ENCODE assay signal across 15 cellular contexts in the genomic region with DNA sequence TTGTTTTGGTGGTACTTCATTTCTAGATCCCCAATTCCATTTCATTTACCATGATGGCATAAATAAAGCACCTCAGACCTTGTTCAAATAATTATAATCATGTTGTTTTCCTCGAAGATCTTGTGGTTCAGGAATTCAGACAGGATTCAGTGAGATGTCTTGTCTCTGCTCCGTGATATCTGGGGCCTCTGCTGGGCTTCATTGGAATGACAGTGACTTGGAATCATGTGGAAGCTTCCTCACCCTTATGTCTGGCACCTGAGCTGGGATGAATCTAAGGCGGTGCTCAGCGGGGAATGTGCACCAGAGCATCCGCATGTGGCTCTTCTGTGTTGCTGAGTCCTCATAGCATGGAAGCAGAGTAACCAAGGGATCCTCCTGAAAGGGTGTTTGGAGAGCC.
DNase-seq lines count a peak whose midpoint lies in the region; ATAC-seq, FAIRE-seq and TF ChIP-seq lines count a peak whose summit lies in the region.
"Had no signal": no experiment of that assay in that cellular context is flagged by ENCODE, and none has a peak within 500 bp of the region (broad histone marks: within the 10 kb centered on the region; RNA-seq: fewer than 3 reads in every experiment).

No MANE protein-coding gene starts in this region.

- H3K9me3 ChIP-seq in HepG2 (ENCODE audit: low read length) (no peaks in the 10 kb centered on the region), right lobe of liver (no peaks in the 10 kb centered on the region), SK-N-SH (no peaks in the 10 kb centered on the region)
- H3K9me3 ChIP-seq: right atrium auricular region had no signal

- no peak for DNase-seq in HepG2 (ENCODE audit: low spot score)
- no peak for DNase-seq in right lobe of liver
- no peak for DNase-seq in SK-N-SH
- no peak for DNase-seq in fibroblast of pulmonary artery (ENCODE audit: low read depth)
- no peak for DNase-seq in SKM-1 (lab: John Stamatoyannopoulos, UW; ENCODE audit: unreplicated experiment)
- no peak for DNase-seq in DMS 273 (lab: John Stamatoyannopoulos, UW; ENCODE audit: unreplicated experiment)
- DNase-seq in lower leg skin (ENCODE audit: low spot score in 2 of 2) = no peak
- DNase-seq: ACHN; activated CD4-positive, CD25-positive, alpha-beta regulatory T cell; activated naive CD4-positive, alpha-beta T cell treated with anti-CD3 and anti-CD28 coated beads, Interleukin-2, amount 50 U/mL, for 16 hours; Calu3; NCI-H1105 had no signal

- 0% methylated on average over 5 of the region's 5 CpGs for WGBS in HepG2 (ENCODE audit: low lambda C conversion rate)
- whole genome bisulfite sequencing in right lobe of liver (ENCODE audit: insufficient coverage, low coverage, low lambda C conversion rate, missing lambda C conversion rate) = 24% methylated on average over 5 of the region's 5 CpGs
- 14% methylated on average over 2 of the region's 5 CpGs for WGBS in SK-N-SH (ENCODE audit: low lambda C conversion rate)
- WGBS in lower leg skin, 2 donors = 77 to 80% methylated on average over 5 of the region's 5 CpGs

- H3K36me3 ChIP-seq in HepG2 (replicated peaks in 1 of 2; ENCODE audit: control insufficient read depth in 1 of 2, insufficient read depth in 2 of 2, low read length in 2 of 2) = no peaks in the 10 kb centered on the region
- H3K36me3 ChIP-seq in right lobe of liver = no peaks in the 10 kb centered on the region
- H3K36me3 ChIP-seq in SK-N-SH (replicated peaks in 1 of 2; ENCODE audit: control insufficient read depth in 1 of 2, insufficient read depth in 2 of 2, low read length in 1 of 2) = peaks cover 0 to 9% of the 10 kb centered on the region in 2 experiments
- H3K36me3 ChIP-seq: right atrium auricular region had no signal

- H3F3A ChIP-seq in SK-N-SH (replicated peaks; ENCODE audit: insufficient read depth) = peaks cover 35% of the 10 kb centered on the region

- H2AFZ ChIP-seq in HepG2 (ENCODE audit: low read length) (no peak overlapping the region), SK-N-SH (ENCODE audit: low read depth) (no peak overlapping the region)

- H3K9ac ChIP-seq in HepG2 (ENCODE audit: insufficient read depth, low read depth, low read length) (no peak overlapping the region), SK-N-SH (no peak overlapping the region)

- H4K20me1 ChIP-seq in HepG2 (ENCODE audit: insufficient read depth, low read length) (no peaks in the 10 kb centered on the region), SK-N-SH (ENCODE audit: insufficient read depth) (no peaks in the 10 kb centered on the region)

- no peak for TF ChIP-seq CTCF in HepG2 (CRISPR knock-in tag; IDR thresholded peaks at IDR 0.05)
- no peak for TF ChIP-seq CTCF in right lobe of liver (IDR thresholded peaks at IDR 0.05)
- TF ChIP-seq CTCF in SK-N-SH (IDR thresholded peaks at IDR 0.05) = peak; percentile 41; the same call in 1 of the 2 replicates
- TF ChIP-seq CTCF in fibroblast of pulmonary artery (IDR thresholded peaks at IDR 0.05; ENCODE audit: low read length, missing control alignments) = peak; percentile 9
- TF ChIP-seq CTCF in lower leg skin (IDR thresholded peaks at IDR 0.05) = no peak

- TF ChIP-seq EP300 in HepG2 (IDR thresholded peaks at IDR 0.05; ENCODE audit: low read depth in 2 of 2, low read length in 2 of 2) (no peak), HepG2 (CRISPR knock-in tag; IDR thresholded peaks at IDR 0.05; ENCODE audit: borderline replicate concordance) (no peak), SK-N-SH (IDR thresholded peaks at IDR 0.05; ENCODE audit: borderline replicate concordance in 1 of 2, low read depth in 1 of 2, low read length in 1 of 2) (no peak)

- no peak for TF ChIP-seq RAD21 in HepG2 (CRISPR knock-in tag; IDR thresholded peaks at IDR 0.05)
- TF ChIP-seq RAD21 in SK-N-SH (IDR thresholded peaks at IDR 0.05; ENCODE audit: low read length) = no peak

- in situ Hi-C loops in HepG2 (cut with HindIII; ENCODE audit: extremely low pct_ligation_motif_present, low pct_unique_long_range_greater_than_20kb) = no loop called here

- no TSS peak for BruUV-seq in HepG2 (replicated peaks; lab: Mats Ljungman, UMichigan)

- H3K27me3 ChIP-seq in HepG2 (ENCODE audit: control insufficient read depth in 1 of 2, insufficient read depth in 2 of 2, low read length in 2 of 2) (no peaks in the 10 kb centered on the region), right lobe of liver (no peaks in the 10 kb centered on the region), SK-N-SH (ENCODE audit: insufficient read depth) (no peaks in the 10 kb centered on the region)
- H3K27me3 ChIP-seq: right atrium auricular region had no signal

- H3K4me2 ChIP-seq in HepG2 (ENCODE audit: low read depth, low read length) (no peak overlapping the region), SK-N-SH (no peak overlapping the region)

- no peaks in the 10 kb centered on the region for H3K9me2 ChIP-seq in SK-N-SH

- intact Hi-C loops in HepG2 (cut with micrococcal nuclease; ENCODE audit: unreplicated experiment) = no loop called here
- intact Hi-C loops in right lobe of liver (cut with DNase I) = no loop called here
- intact Hi-C loops in lower leg skin (cut with DNase I; ENCODE audit: low total_unique reads) = no loop called here

- H3K4me3 ChIP-seq in HepG2 (replicated peaks in 1 of 3; ENCODE audit: insufficient read depth in 1 of 3, low read depth in 2 of 3, low read length in 3 of 3) = no peak overlapping the region
- no peak overlapping the region for H3K4me3 ChIP-seq in right lobe of liver
- H3K4me3 ChIP-seq in SK-N-SH (ENCODE audit: low read depth in 2 of 2, low read length in 1 of 2) = no peak overlapping the region
- H3K4me3 ChIP-seq in fibroblast of pulmonary artery (replicated peaks; ENCODE audit: low read depth, low read length) = no peak overlapping the region
- H3K4me3 ChIP-seq in lower leg skin (ENCODE audit: low read depth, poor library complexity, severe bottlenecking) = no peak overlapping the region
- H3K4me3 ChIP-seq: lung, right atrium auricular region had no signal

- no peak for TF ChIP-seq POLR2A in HepG2 (IDR thresholded peaks at IDR 0.05; ENCODE audit: insufficient read depth in 1 of 2, low read depth in 2 of 2, low read length in 2 of 2)
- no peak for TF ChIP-seq POLR2A in right lobe of liver (IDR thresholded peaks at IDR 0.05)
- no peak for TF ChIP-seq POLR2A in lower leg skin (IDR thresholded peaks at IDR 0.05)

- FAIRE-seq in HepG2 (lab: Jason Lieb, UNC) = no peak

- H3K4me1 ChIP-seq in HepG2 (ENCODE audit: insufficient read depth, low read length) (no peaks in the 10 kb centered on the region), right lobe of liver (no peaks in the 10 kb centered on the region), SK-N-SH (ENCODE audit: control insufficient read depth in 1 of 2, insufficient read depth in 2 of 2, low read depth in 1 of 2, low read length in 1 of 2) (no peaks in the 10 kb centered on the region)
- H3K4me1 ChIP-seq: right atrium auricular region had no signal

- ATAC-seq in HepG2 (peak; percentile 49; the same call in 2 of the 3 replicates), right lobe of liver (no peak), HG03354 (IDR thresholded peaks at IDR 0.05; ENCODE audit: poor library complexity, severe bottlenecking, unreplicated experiment) (no peak)

- POLR2A ChIA-PET in HepG2 (lab: Yijun Ruan, JAX) = no interaction called here
- POLR2A ChIA-PET in SK-N-SH (lab: Yijun Ruan, JAX) = no interaction called here

- no peak overlapping the region for H3K27ac ChIP-seq in HepG2 (ENCODE audit: extremely low read length, insufficient read depth, low read length)
- H3K27ac ChIP-seq in right lobe of liver = no peak overlapping the region
- H3K27ac ChIP-seq in SK-N-SH (ENCODE audit: low read depth in 2 of 2, low read length in 1 of 2) = no peak overlapping the region
- H3K27ac ChIP-seq: right atrium auricular region had no signal

- no peaks in the 10 kb centered on the region for H3K79me2 ChIP-seq in HepG2 (ENCODE audit: insufficient read depth, low read length)
- H3K79me2 ChIP-seq in SK-N-SH (ENCODE audit: insufficient read depth) = no peaks in the 10 kb centered on the region

- CTCF ChIA-PET in HepG2 (lab: Yijun Ruan, JAX; ENCODE audit: low intra/inter-chr PET ratio, low total read pairs) (no interaction called here), SK-N-SH (lab: Yijun Ruan, JAX) (no interaction called here)

TF ChIP-seq in HepG2, 621 proteins besides CTCF, POLR2A, EP300 and RAD21 (continues in another document):
- TF ChIP-seq, protein P1, sequence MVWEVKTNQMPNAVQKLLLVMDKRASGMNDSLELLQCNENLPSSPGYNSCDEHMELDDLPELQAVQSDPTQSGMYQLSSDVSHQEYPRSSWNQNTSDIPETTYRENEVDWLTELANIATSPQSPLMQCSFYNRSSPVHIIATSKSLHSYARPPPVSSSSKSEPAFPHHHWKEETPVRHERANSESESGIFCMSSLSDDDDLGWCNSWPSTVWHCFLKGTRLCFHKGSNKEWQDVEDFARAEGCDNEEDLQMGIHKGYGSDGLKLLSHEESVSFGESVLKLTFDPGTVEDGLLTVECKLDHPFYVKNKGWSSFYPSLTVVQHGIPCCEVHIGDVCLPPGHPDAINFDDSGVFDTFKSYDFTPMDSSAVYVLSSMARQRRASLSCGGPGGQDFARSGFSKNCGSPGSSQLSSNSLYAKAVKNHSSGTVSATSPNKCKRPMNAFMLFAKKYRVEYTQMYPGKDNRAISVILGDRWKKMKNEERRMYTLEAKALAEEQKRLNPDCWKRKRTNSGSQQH (CRISPR knock-in tag; IDR thresholded peaks at IDR 0.05; ENCODE audit: low read depth) = no peak

TF ChIP-seq in SK-N-SH, 30 proteins besides CTCF, POLR2A, EP300 and RAD21 (continues in another document):
- no peak for TF ChIP-seq TAF1 (IDR thresholded peaks at IDR 0.05; ENCODE audit: borderline replicate concordance, low read depth, low read length)
- TF ChIP-seq MEF2A (IDR thresholded peaks at IDR 0.05; ENCODE audit: borderline replicate concordance, low read depth) = no peak
- no peak for TF ChIP-seq CHD2 (IDR thresholded peaks at IDR 0.05; ENCODE audit: low read length, partially characterized antibody)
- no peak for TF ChIP-seq JUND (IDR thresholded peaks at IDR 0.05)
- no peak for TF ChIP-seq MXI1 (IDR thresholded peaks at IDR 0.05; ENCODE audit: low read depth, low read length)
- no peak for TF ChIP-seq EZH2phosphoT487 (IDR thresholded peaks at IDR 0.05; ENCODE audit: borderline replicate concordance, low read depth)
- TF ChIP-seq, protein P2, sequence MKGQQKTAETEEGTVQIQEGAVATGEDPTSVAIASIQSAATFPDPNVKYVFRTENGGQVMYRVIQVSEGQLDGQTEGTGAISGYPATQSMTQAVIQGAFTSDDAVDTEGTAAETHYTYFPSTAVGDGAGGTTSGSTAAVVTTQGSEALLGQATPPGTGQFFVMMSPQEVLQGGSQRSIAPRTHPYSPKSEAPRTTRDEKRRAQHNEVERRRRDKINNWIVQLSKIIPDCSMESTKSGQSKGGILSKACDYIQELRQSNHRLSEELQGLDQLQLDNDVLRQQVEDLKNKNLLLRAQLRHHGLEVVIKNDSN (IDR thresholded peaks at IDR 0.05; ENCODE audit: borderline replicate concordance, low read depth) = no peak
- no peak for TF ChIP-seq NFIC (IDR thresholded peaks at IDR 0.05; ENCODE audit: borderline replicate concordance)

Comparison
In these comparisons a context has a peak if more than half of its experiments do, and no peak if none do; other contexts are left out.
1. CTCF ChIP-seq: peak in SK-N-SH (single experiment) and fibroblast of pulmonary artery (single experiment); none in HepG2 (single experiment), right lobe of liver (0 of 4) and lower leg skin (0 of 3).